1 cellular context compared by ENCODE assay signal in genomic region chr5:55869847-55870246, GRCh38.
TF ChIP-seq lines count a peak whose summit lies in the region.

No MANE protein-coding gene starts in this region.

TF ChIP-seq in endothelial cell of umbilical vein, 7 proteins besides CTCF, POLR2A, EP300 and RAD21 (continued from another document):
- TF ChIP-seq MYC (IDR thresholded peaks at IDR 0.05; ENCODE audit: low read depth, low read length) (no peak), JUN (IDR thresholded peaks at IDR 0.05; ENCODE audit: borderline replicate concordance, insufficient read depth, insufficient read length, low read depth) (no peak), MAX (IDR thresholded peaks at IDR 0.05; ENCODE audit: insufficient read depth, insufficient read length) (no peak)
